Comparison of ENCODE assay signal across 9 cellular contexts in genomic region chr2:64141711-64142405, GRCh38. TPM values are rescaled to one million over a fixed set of nuclear protein-coding genes. Genes with fewer than 3 reads are reported as not detected.
DNase-seq lines count a peak whose midpoint lies in the region; ATAC-seq and TF ChIP-seq lines count a peak whose summit lies in the region.
"Had no signal": no experiment of that assay in that cellular context is flagged by ENCODE, and none has a peak within 500 bp of the region (broad histone marks: within the 10 kb centered on the region; RNA-seq: fewer than 3 reads in every experiment).

No MANE protein-coding gene starts in this region.

- peaks cover 38% of the 10 kb centered on the region for H3K4me1 Mint-ChIP-seq in T-helper 17 cell

- H3K27me3 ChIP-seq in GM23248 (replicated peaks; ENCODE audit: insufficient read depth) (no peaks in the 10 kb centered on the region), gastroesophageal sphincter (no peaks in the 10 kb centered on the region), smooth muscle cell (ENCODE audit: low read depth) (no peaks in the 10 kb centered on the region), body of pancreas (no peaks in the 10 kb centered on the region)

- H4K20me1 ChIP-seq in GM23248 (ENCODE audit: insufficient read depth) (no peaks in the 10 kb centered on the region), smooth muscle cell (ENCODE audit: low read depth) (peaks cover 29% of the 10 kb centered on the region)

- no peak for TF ChIP-seq POLR2A in gastroesophageal sphincter (IDR thresholded peaks at IDR 0.05)
- TF ChIP-seq POLR2A in body of pancreas (IDR thresholded peaks at IDR 0.05), result peak in 1 of 3 donors; percentile 7

- intact Hi-C loops in body of pancreas (cut with DNase I), result loop anchor here (10.0 kb wide), 1 partner anchor 87 kb away; no protein-coding TSS in a partner anchor

- H3K4me2 ChIP-seq in GM23248 (ENCODE audit: unreplicated experiment) (peak overlapping the region; percentile 98), smooth muscle cell (peak overlapping the region; percentile 99)

- H3K27ac Mint-ChIP-seq in T-helper 17 cell, result peak overlapping the region; percentile 98

- H3K4me1 ChIP-seq in GM23248 (ENCODE audit: insufficient read depth), result peaks cover 27% of the 10 kb centered on the region
- peaks cover 8 to 56% (median 19%) of the 10 kb centered on the region in 3 donors for H3K4me1 ChIP-seq in gastroesophageal sphincter
- H3K4me1 ChIP-seq in smooth muscle cell (ENCODE audit: low read depth), result peaks cover 31% of the 10 kb centered on the region
- peaks cover 12% of the 10 kb centered on the region for H3K4me1 ChIP-seq in body of pancreas

- H3K36me3 ChIP-seq in GM23248 (ENCODE audit: low read depth) (no peaks in the 10 kb centered on the region), gastroesophageal sphincter (no peaks in the 10 kb centered on the region), smooth muscle cell (ENCODE audit: low read depth) (no peaks in the 10 kb centered on the region), body of pancreas (replicated peaks in 1 of 2; ENCODE audit: insufficient read depth in 1 of 2, low read depth in 2 of 2) (no peaks in the 10 kb centered on the region)

- H3K27me3 Mint-ChIP-seq in T-helper 17 cell, result no peaks in the 10 kb centered on the region

- no peak for TF ChIP-seq EP300 in gastroesophageal sphincter (IDR thresholded peaks at IDR 0.05)

- H3K4me3 ChIP-seq in GM23248 (peak overlapping the region; percentile 95), gastroesophageal sphincter (peak overlapping the region; percentile 67 to 87), smooth muscle cell (peak overlapping the region; percentile 99), body of pancreas (no peak overlapping the region)

- H3F3A ChIP-seq in GM23248 (ENCODE audit: insufficient read depth) (no peaks in the 10 kb centered on the region), smooth muscle cell (ENCODE audit: low read depth) (no peaks in the 10 kb centered on the region)

- H3K9ac ChIP-seq in GM23248 (peak overlapping the region; percentile 82), smooth muscle cell (ENCODE audit: low read depth) (peak overlapping the region; percentile 96)

- H3K27ac ChIP-seq in GM23248 (no peak overlapping the region), gastroesophageal sphincter (peak overlapping the region; percentile 43 to 99 (median 81)), smooth muscle cell (ENCODE audit: low read depth) (peak overlapping the region; percentile 58), body of pancreas (peak overlapping the region in 1 of 4 donors; percentile 99)

- in situ Hi-C loops in GM23248 (cut with MboI), result no loop called here
- in situ Hi-C loops in KBM-7 (cut with MboI; ENCODE audit: low pct_unique_long_range_greater_than_20kb, low sequenced_read_pairs), result no loop called here

- H3K4me3 Mint-ChIP-seq in T-helper 17 cell, result peak overlapping the region; percentile 98

- peak overlapping the region; percentile 27 for H2AFZ ChIP-seq in GM23248
- H2AFZ ChIP-seq in smooth muscle cell (ENCODE audit: low read depth), result no peak overlapping the region

- WGBS in GM23248 (ENCODE audit: low coverage in 1 of 2, low lambda C conversion rate in 2 of 2, missing lambda C conversion rate in 2 of 2), 2 experiments, result 50 to 63% methylated on average over 2 of the region's 2 CpGs
- WGBS in gastroesophageal sphincter (ENCODE audit: low coverage in 1 of 2), 2 donors, result 12 to 17% methylated on average over 2 of the region's 2 CpGs
- 44% methylated on average over 2 of the region's 2 CpGs for WGBS in smooth muscle cell (ENCODE audit: low lambda C conversion rate)
- 28 to 30% methylated on average over 2 of the region's 2 CpGs for WGBS in body of pancreas, 2 donors

- no peak for TF ChIP-seq CTCF in gastroesophageal sphincter (IDR thresholded peaks at IDR 0.05)
- TF ChIP-seq CTCF in smooth muscle cell (IDR thresholded peaks at IDR 0.05; ENCODE audit: borderline replicate concordance, insufficient read depth, poor library complexity, severe bottlenecking), result no peak
- no peak for TF ChIP-seq CTCF in body of pancreas (IDR thresholded peaks at IDR 0.05)

- H3K9me3 ChIP-seq in GM23248 (ENCODE audit: low read depth), result no peaks in the 10 kb centered on the region
- H3K9me3 ChIP-seq in T-helper 17 cell (ENCODE audit: control insufficient read depth, low read length, poor library complexity, severe bottlenecking), result no peaks in the 10 kb centered on the region
- H3K9me3 ChIP-seq in gastroesophageal sphincter, result no peaks in the 10 kb centered on the region
- no peaks in the 10 kb centered on the region for H3K9me3 ChIP-seq in smooth muscle cell (replicated peaks; ENCODE audit: low read depth)
- no peaks in the 10 kb centered on the region for H3K9me3 ChIP-seq in body of pancreas

- H3K79me2 ChIP-seq in GM23248 (ENCODE audit: insufficient read depth), result peaks cover 68% of the 10 kb centered on the region
- H3K79me2 ChIP-seq in smooth muscle cell (ENCODE audit: low read depth), result peaks cover 68% of the 10 kb centered on the region

- ATAC-seq in T-helper 17 cell (no peak), gastroesophageal sphincter (no peak), body of pancreas (no peak)

- no peaks in the 10 kb centered on the region for H3K9me2 ChIP-seq in GM23248 (ENCODE audit: insufficient read depth)

- peaks cover 13% of the 10 kb centered on the region for H3K36me3 Mint-ChIP-seq in T-helper 17 cell (ENCODE audit: low read depth)

- DNase-seq in GM23248 (peak; percentile 21), T-helper 17 cell (no peak), smooth muscle cell (lab: John Stamatoyannopoulos, UW; ENCODE audit: unreplicated experiment) (no peak), HPDE6-E6E7 (ENCODE audit: extremely low spot score) (no peak), body of pancreas (no peak), KBM-7 (no peak)
- DNase-seq in effector CD4-positive, alpha-beta T cell, result no peak
- DNase-seq: NCI-H345 had no signal

RNA-seq across cellular contexts. Expression of gene PELI1, which starts 2.4 kb away (rescaled TPM):
- total RNA-seq in GM23248 (2014; rRNA removed; shearing (Covaris generic)), result 2.1 and 7.8 TPM in 2 replicates
- polyA plus RNA-seq in GM23248 (2016; fragmentation: Nextera tagmentation; extraction: Ambion mirVana) (2.7 and 2.8 TPM in 2 replicates), smooth muscle cell (16.2 and 18.6 TPM in 2 replicates)
- total RNA-seq in T-helper 17 cell (100 to 1,000 TPM; 171 to 195 TPM), gastroesophageal sphincter (10 to 100 TPM; 13.1 to 22.4 (median 20.5) TPM), smooth muscle cell (59.2 and 61.0 TPM in 2 replicates), body of pancreas (10 to 100 TPM in 1 of 2 donors, 1 to 10 TPM in 1; 6.3 to 16.6 TPM)

Comparison
In these comparisons a context has a peak if more than half of its experiments do, and no peak if none do; other contexts are left out.
1. H3K4me3 ChIP-seq: peak in GM23248 (single experiment), gastroesophageal sphincter (2 of 2) and smooth muscle cell (single experiment); none in body of pancreas (0 of 2).